ENCODE assay signal across 8 cellular contexts in the genomic region with DNA sequence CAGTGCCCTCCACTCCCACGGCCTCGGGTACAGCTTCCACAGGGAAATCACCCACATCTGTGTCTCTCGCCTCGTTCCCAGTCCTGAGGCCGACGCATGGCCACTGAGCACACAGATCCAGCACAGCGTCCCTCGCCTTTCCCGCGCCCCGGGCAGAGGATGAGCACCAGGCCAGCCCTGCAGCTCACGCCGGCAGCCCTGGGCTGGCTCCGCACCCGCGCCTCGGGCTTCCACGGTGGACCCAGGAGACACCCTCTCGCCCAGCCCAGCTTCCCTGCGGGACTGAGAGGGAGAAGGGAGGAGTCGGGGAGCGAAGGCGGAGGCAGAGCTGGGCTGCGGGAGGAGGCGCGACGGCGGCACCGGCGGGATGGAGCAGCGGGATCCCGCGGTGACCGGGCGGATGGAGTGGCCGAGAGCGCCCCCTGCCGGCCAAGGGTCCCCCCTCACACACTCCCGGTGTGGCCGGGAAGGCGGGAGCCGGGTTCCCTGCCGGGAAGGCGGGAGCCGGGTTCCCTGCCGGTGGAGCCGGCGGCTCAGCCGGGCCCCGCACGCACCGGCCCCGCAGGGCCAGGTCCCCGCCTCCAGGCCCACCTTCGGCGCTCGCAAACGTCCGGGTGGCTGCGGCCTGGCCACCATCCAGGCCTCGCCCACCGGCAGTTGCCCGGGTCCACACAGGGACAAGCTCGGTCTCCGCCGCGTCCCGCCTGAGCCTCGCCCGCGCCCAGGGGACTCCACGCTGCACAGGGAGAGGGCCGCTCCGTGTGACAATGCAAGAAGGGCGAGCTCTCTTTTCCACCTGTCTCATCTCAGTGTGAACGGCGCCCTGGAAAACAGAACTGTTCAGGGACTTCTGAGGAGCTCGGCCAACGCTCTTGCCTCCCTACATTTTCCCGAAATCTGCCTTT.
A peak's percentile ranks its signal among the peaks of the same experiment; 100 is the strongest.
DNase-seq lines count a peak whose midpoint lies in the region; ATAC-seq lines count a peak whose summit lies in the region.

No MANE protein-coding gene starts in this region.

- H3K27ac Mint-ChIP-seq in activated CD4-positive, alpha-beta T cell treated with anti-CD3 and anti-CD28 coated beads, Interleukin-2, amount 10 ng/mL, durations not matched to agents 24 days and 14 days, result peak overlapping the region; percentile 58

- H3K9me3 Mint-ChIP-seq in activated CD4-positive, alpha-beta T cell treated with anti-CD3 and anti-CD28 coated beads, Interleukin-2, amount 10 ng/mL, durations not matched to agents 24 days and 14 days, result no peaks in the 10 kb centered on the region

- H3K4me1 Mint-ChIP-seq in activated CD4-positive, alpha-beta T cell treated with anti-CD3 and anti-CD28 coated beads, Interleukin-2, amount 10 ng/mL, durations not matched to agents 24 days and 14 days, result peaks cover 8% of the 10 kb centered on the region

- ATAC-seq in GM18519 (IDR thresholded peaks at IDR 0.05; ENCODE audit: low FRiP score, unreplicated experiment), result peak; percentile 52
- peak; percentile 80 for ATAC-seq in HG03045 (IDR thresholded peaks at IDR 0.05; ENCODE audit: unreplicated experiment)
- ATAC-seq in left lobe of liver, result peak; percentile 93

- no peaks in the 10 kb centered on the region for H3K36me3 Mint-ChIP-seq in activated CD4-positive, alpha-beta T cell treated with anti-CD3 and anti-CD28 coated beads, Interleukin-2, amount 10 ng/mL, durations not matched to agents 24 days and 14 days (ENCODE audit: low read depth)

- peaks cover 50% of the 10 kb centered on the region for H3K27me3 Mint-ChIP-seq in activated CD4-positive, alpha-beta T cell treated with anti-CD3 and anti-CD28 coated beads, Interleukin-2, amount 10 ng/mL, durations not matched to agents 24 days and 14 days

- peak overlapping the region; percentile 90 for H3K4me3 Mint-ChIP-seq in activated CD4-positive, alpha-beta T cell treated with anti-CD3 and anti-CD28 coated beads, Interleukin-2, amount 10 ng/mL, durations not matched to agents 24 days and 14 days

- DNase-seq in 8988T (peak; percentile 64), NCI-H2171 treated with DMSO at 0.1 percent for 48 hours (lab: John Stamatoyannopoulos, UW) (peak; percentile 68), cortex of kidney (lab: John Stamatoyannopoulos, UW) (peak; percentile 27), left lobe of liver (ENCODE audit: low spot score) (peak; percentile 86)
- DNase-seq in activated CD4-positive, alpha-beta T cell treated with anti-CD3 and anti-CD28 coated beads, Interleukin-2, amount 10 ng/mL, durations not matched to agents 24 days and 14 days, result peak; percentile 91
- DNase-seq in stimulated activated CD4-positive, alpha-beta T cell treated with anti-CD3 and anti-CD28 coated beads, Interleukin-2, amount 100 ng/mL, for 24 hours, result peak; percentile 77 to 82

- intact Hi-C loops in activated CD4-positive, alpha-beta T cell treated with anti-CD3 and anti-CD28 coated beads, Interleukin-2, amount 10 ng/mL, durations not matched to agents 24 days and 14 days (cut with micrococcal nuclease), result loop anchor here (1.0 to 10.0 kb wide), 5 partner anchors 160 to 481 kb away; no protein-coding TSS in a partner anchor

Comparison
In these comparisons a context has a peak if more than half of its experiments do, and no peak if none do; other contexts are left out.
1. Peak in every context shown above with its lines: DNase-seq and ATAC-seq.
2. DNase-seq: peak in every context shown above with its lines; median percentile 91 in activated CD4-positive, alpha-beta T cell treated with anti-CD3 and anti-CD28 coated beads, Interleukin-2, amount 10 ng/mL, durations not matched to agents 24 days and 14 days; 86 in left lobe of liver; 80 in stimulated activated CD4-positive, alpha-beta T cell treated with anti-CD3 and anti-CD28 coated beads, Interleukin-2, amount 100 ng/mL, for 24 hours; 68 in NCI-H2171 treated with DMSO at 0.1 percent for 48 hours; 64 in 8988T; 27 in cortex of kidney.